Comparison of ENCODE assay signal across 26 cellular contexts in the genomic region with DNA sequence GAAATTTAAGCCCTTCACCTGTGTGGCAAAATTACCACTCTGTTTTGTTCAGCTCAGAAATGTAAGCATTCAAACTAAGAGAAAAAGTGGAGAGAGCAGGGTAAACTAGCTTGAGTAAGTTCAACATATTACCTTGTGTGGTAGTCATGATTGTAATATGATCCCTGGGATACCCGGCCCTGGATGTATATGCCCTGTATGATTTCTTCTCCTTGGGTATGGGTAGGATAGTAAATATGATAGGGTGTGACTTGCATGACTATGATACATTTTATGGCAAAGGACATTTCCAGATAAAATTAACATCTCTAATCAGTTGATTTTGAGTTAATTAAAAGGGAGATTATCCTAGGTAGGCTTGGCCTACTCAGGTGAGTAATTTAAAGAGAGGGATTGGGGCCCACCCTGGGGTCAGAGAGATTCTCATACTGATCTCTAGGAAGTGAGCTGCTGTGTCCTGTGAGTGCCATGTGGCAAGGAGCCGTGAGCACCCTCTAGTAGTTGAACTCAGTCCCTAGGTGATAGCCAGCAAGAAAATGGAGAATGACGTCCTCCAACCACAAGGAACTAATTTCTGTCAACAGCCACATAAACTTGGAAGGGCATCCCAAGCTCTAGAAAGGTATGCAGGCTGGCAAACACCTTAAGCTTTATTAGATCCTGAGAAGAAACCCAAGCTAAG.
"Had no signal": no experiment of that assay in that cellular context is flagged by ENCODE, and none has a peak within 500 bp of the region (broad histone marks: within the 10 kb centered on the region; RNA-seq: fewer than 3 reads in every experiment).

No MANE protein-coding gene starts in this region.

- H3K27me3 ChIP-seq: gastroesophageal sphincter, hepatocyte, neutrophil, ovary, thyroid gland, upper lobe of left lung, vagina had no signal

- H3K4me2 ChIP-seq: hepatocyte had no signal

- FAIRE-seq: colon had no signal

- H3K4me1 ChIP-seq: gastroesophageal sphincter, prostate gland had no signal

- H3K9me3 ChIP-seq: gastroesophageal sphincter, neutrophil, ovary, prostate gland, thyroid gland, upper lobe of left lung, vagina had no signal

- ATAC-seq: gastroesophageal sphincter; left ventricle myocardium superior; sciatic nerve; stimulated activated effector memory CD8-positive, alpha-beta T cell treated with anti-CD3 and anti-CD28 coated beads, Interleukin-12 subunit alpha, Interleukin-12 subunit beta, amount 100 ng/mL, for 72 hours; stimulated activated naive CD8-positive, alpha-beta T cell treated with anti-CD3 and anti-CD28 coated beads, Interleukin-15, amount 100 ng/mL, for 72 hours had no signal

- DNase-seq: activated CD4-positive, alpha-beta T cell treated with anti-CD3 and anti-CD28 coated beads for 4 hours; activated CD4-positive, alpha-beta T cell treated with anti-CD3 and anti-CD28 coated beads, Interleukin-2, amount 50 U/mL, for 4 hours; activated effector memory CD4-positive, alpha-beta T cell treated with Interleukin-2 at 50 U/mL for 16 hours; activated naive CD4-positive, alpha-beta T cell treated with Interleukin-2 at 50 U/mL for 16 hours; activated T-cell treated with anti-CD3 and anti-CD28 coated beads for 4 hours; anterior cingulate cortex; dermis blood vessel endothelial cell; effector CD4-positive, alpha-beta T cell; islet precursor cell; left ventricle myocardium superior; nephron progenitor cell; ovary; retina; stimulated activated CD4-positive, alpha-beta T cell treated with anti-CD3 and anti-CD28 coated beads, Interleukin-4, amount 100 ng/mL, for 24 hours; stimulated activated naive CD8-positive, alpha-beta T cell treated with anti-CD3 and anti-CD28 coated beads, Interleukin-15, amount 100 ng/mL, for 72 hours; thyroid gland; upper lobe of left lung had no signal

- H3K79me2 ChIP-seq: hepatocyte had no signal

- H2AFZ ChIP-seq: hepatocyte had no signal

- H3K4me3 ChIP-seq: gastroesophageal sphincter, hepatocyte, ovary, prostate gland, skin epidermis, thyroid gland, upper lobe of left lung, vagina had no signal

- H3K36me3 ChIP-seq: gastroesophageal sphincter, neutrophil, ovary, prostate gland, thyroid gland, upper lobe of left lung, vagina had no signal
